In the genomic region with DNA sequence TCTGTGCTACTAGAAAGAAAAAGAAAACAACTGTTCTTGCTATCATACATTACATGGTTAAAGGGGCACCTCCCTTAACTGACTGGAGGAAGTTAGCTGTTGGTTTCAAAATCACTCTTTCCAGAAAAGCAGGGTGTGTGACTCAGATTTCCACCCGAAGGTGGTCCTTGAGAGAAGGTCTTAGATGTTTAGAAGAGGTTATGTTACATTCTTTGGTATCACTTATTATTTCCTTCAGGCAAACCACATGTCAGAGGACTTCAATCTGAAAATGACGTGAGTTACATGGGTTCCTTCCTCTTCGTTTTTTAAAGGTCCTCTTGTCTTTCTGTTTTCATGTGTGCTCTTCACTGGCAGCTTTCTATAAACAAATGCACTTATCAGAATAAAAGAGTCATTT, we compare ENCODE assay signal across 8 cellular contexts.
DNase-seq lines count a peak whose midpoint lies in the region; ATAC-seq and TF ChIP-seq lines count a peak whose summit lies in the region.

No MANE protein-coding gene starts in this region.

- DNase-seq in GM10248 (ENCODE audit: extremely low spot score) (peak; percentile 45), GM23338 (ENCODE audit: low spot score) (no peak), NOMO-1 (lab: John Stamatoyannopoulos, UW; ENCODE audit: unreplicated experiment in 2 of 2) (peak; percentile 45 to 74), iPS-NIHi7 (ENCODE audit: extremely low spot score) (no peak), D341Med (ENCODE audit: low spot score) (no peak), MM.1S (no peak)
- peak; percentile 43 to 58 for DNase-seq in activated naive CD4-positive, alpha-beta T cell treated with anti-CD3 and anti-CD28 coated beads, Interleukin-2, amount 50 U/mL, for 72 hours (ENCODE audit: low spot score in 2 of 2)
- DNase-seq in stimulated activated CD4-positive, alpha-beta T cell treated with anti-CD3 and anti-CD28 coated beads, Interleukin-1b, Interleukin-23, amount 100 ng/mL, for 48 hours, result peak; percentile 73

- H3F3A ChIP-seq in GM23338 (replicated peaks; ENCODE audit: low read depth) (no peaks in the 10 kb centered on the region), MM.1S (ENCODE audit: insufficient read depth, low read length) (no peaks in the 10 kb centered on the region)

- H3K27me3 Mint-ChIP-seq in GM23338 (ENCODE audit: insufficient read depth, low read depth, poor library complexity), result no peaks in the 10 kb centered on the region

- CTCF ChIA-PET in GM10248 (lab: Yijun Ruan, JAX), result no interaction called here

- H3K36me3 Mint-ChIP-seq in GM23338 (ENCODE audit: low read depth), result no peaks in the 10 kb centered on the region
- peaks cover 10 to 22% of the 10 kb centered on the region in 2 donors for H3K36me3 Mint-ChIP-seq in activated naive CD4-positive, alpha-beta T cell treated with anti-CD3 and anti-CD28 coated beads, Interleukin-2, amount 50 U/mL, for 72 hours

- H3K9ac ChIP-seq in MM.1S (ENCODE audit: low read length), result no peak overlapping the region

- H3K9me2 ChIP-seq in GM23338 (ENCODE audit: insufficient read depth), result no peaks in the 10 kb centered on the region; the same call in 1 of the 2 replicates
- H3K9me2 ChIP-seq in MM.1S (replicated peaks; ENCODE audit: insufficient read depth, low read length), result no peaks in the 10 kb centered on the region

- peak overlapping the region; percentile 15; the same call in 1 of the 2 replicates for H2AFZ ChIP-seq in GM23338
- H2AFZ ChIP-seq in MM.1S (ENCODE audit: low read length), result no peak overlapping the region

- H3K4me3 ChIP-seq in GM23338, result no peak overlapping the region
- no peak overlapping the region for H3K4me3 ChIP-seq in MM.1S (ENCODE audit: low read length)

- H3K36me3 ChIP-seq in GM23338 (ENCODE audit: insufficient read depth) (no peaks in the 10 kb centered on the region), MM.1S (replicated peaks; ENCODE audit: insufficient read depth, low read length) (no peaks in the 10 kb centered on the region)

- H3K27ac Mint-ChIP-seq in GM23338, result no peak overlapping the region
- H3K27ac Mint-ChIP-seq in activated naive CD4-positive, alpha-beta T cell treated with anti-CD3 and anti-CD28 coated beads, Interleukin-2, amount 50 U/mL, for 72 hours, result peak overlapping the region; percentile 90 to 91

- H3K4me1 ChIP-seq in GM23338 (ENCODE audit: insufficient read depth) (peaks cover 17% of the 10 kb centered on the region; the same call in 1 of the 2 replicates), MM.1S (ENCODE audit: low read length) (no peaks in the 10 kb centered on the region)

- POLR2A ChIA-PET in GM10248 (lab: Yijun Ruan, JAX), result no interaction called here

- no peak overlapping the region for H3K4me2 ChIP-seq in GM23338
- H3K4me2 ChIP-seq in MM.1S (ENCODE audit: low read depth, low read length), result no peak overlapping the region

- no peak for TF ChIP-seq CTCF in GM10248 (IDR thresholded peaks at IDR 0.05; ENCODE audit: control extremely low read depth, extremely low read depth, low read depth, missing control alignments)
- no peak for TF ChIP-seq CTCF in GM23338 (conservative IDR thresholded peaks at IDR 0.05; ENCODE audit: low read depth in 2 of 2)
- TF ChIP-seq CTCF in MM.1S (IDR thresholded peaks at IDR 0.05; ENCODE audit: low read length), result no peak

- H3K27ac ChIP-seq in GM23338 (ENCODE audit: low read depth) (no peak overlapping the region), MM.1S (ENCODE audit: low read length) (no peak overlapping the region)

- no peak for ATAC-seq in GM23338
- ATAC-seq in activated naive CD4-positive, alpha-beta T cell treated with anti-CD3 and anti-CD28 coated beads, Interleukin-2, amount 50 U/mL, for 72 hours, result peak; percentile 90 to 94

- H4K20me1 ChIP-seq in GM23338 (replicated peaks; ENCODE audit: insufficient read depth), result no peaks in the 10 kb centered on the region
- no peaks in the 10 kb centered on the region for H4K20me1 ChIP-seq in MM.1S (ENCODE audit: insufficient read depth, low read length)

- H3K4me3 Mint-ChIP-seq in GM23338, result no peak overlapping the region

- no peaks in the 10 kb centered on the region for H3K9me3 Mint-ChIP-seq in GM23338
- H3K9me3 Mint-ChIP-seq in activated naive CD4-positive, alpha-beta T cell treated with anti-CD3 and anti-CD28 coated beads, Interleukin-2, amount 50 U/mL, for 72 hours, result peaks cover 7 to 12% of the 10 kb centered on the region in 2 donors

- no peaks in the 10 kb centered on the region for H3K79me2 ChIP-seq in GM23338 (replicated peaks; ENCODE audit: insufficient read depth)
- no peaks in the 10 kb centered on the region for H3K79me2 ChIP-seq in MM.1S (ENCODE audit: low read length)

- H3K4me1 Mint-ChIP-seq in GM23338, result peaks cover 9% of the 10 kb centered on the region

- no peaks in the 10 kb centered on the region for H3K9me3 ChIP-seq in MM.1S (replicated peaks; ENCODE audit: insufficient read depth, low read length)

- H3K27me3 ChIP-seq in GM23338 (ENCODE audit: insufficient read depth) (no peaks in the 10 kb centered on the region), MM.1S (replicated peaks; ENCODE audit: insufficient read depth, low read length) (peaks cover 27% of the 10 kb centered on the region)

TF ChIP-seq in GM23338, 12 proteins besides CTCF, POLR2A, EP300 and RAD21 (continues in another document):
- no peak for TF ChIP-seq EZH2 (IDR thresholded peaks at IDR 0.05; ENCODE audit: low read depth, unreplicated experiment)
- TF ChIP-seq ZNF331 (CRISPR knock-in tag; IDR thresholded peaks at IDR 0.05; ENCODE audit: low read depth), result no peak
- TF ChIP-seq STAT1 (IDR thresholded peaks at IDR 0.05; ENCODE audit: unreplicated experiment), result no peak
- no peak for TF ChIP-seq CREB1 (CRISPR knock-in tag; IDR thresholded peaks at IDR 0.05; ENCODE audit: low read depth)
- no peak for TF ChIP-seq POLR2AphosphoS5 (IDR thresholded peaks at IDR 0.05; ENCODE audit: low read depth)
- TF ChIP-seq EZH2phosphoT487 (IDR thresholded peaks at IDR 0.05; ENCODE audit: unreplicated experiment), result no peak
- TF ChIP-seq ZNF114 (CRISPR knock-in tag; IDR thresholded peaks at IDR 0.05), result no peak
- TF ChIP-seq, protein P1, sequence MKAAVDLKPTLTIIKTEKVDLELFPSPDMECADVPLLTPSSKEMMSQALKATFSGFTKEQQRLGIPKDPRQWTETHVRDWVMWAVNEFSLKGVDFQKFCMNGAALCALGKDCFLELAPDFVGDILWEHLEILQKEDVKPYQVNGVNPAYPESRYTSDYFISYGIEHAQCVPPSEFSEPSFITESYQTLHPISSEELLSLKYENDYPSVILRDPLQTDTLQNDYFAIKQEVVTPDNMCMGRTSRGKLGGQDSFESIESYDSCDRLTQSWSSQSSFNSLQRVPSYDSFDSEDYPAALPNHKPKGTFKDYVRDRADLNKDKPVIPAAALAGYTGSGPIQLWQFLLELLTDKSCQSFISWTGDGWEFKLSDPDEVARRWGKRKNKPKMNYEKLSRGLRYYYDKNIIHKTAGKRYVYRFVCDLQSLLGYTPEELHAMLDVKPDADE (IDR thresholded peaks at IDR 0.05), result no peak

Comparison
In these comparisons a context has a peak if more than half of its experiments do, and no peak if none do; other contexts are left out.
1. DNase-seq: peak in GM10248 (single experiment), NOMO-1 (2 of 2), activated naive CD4-positive, alpha-beta T cell treated with anti-CD3 and anti-CD28 coated beads, Interleukin-2, amount 50 U/mL, for 72 hours (2 of 2) and stimulated activated CD4-positive, alpha-beta T cell treated with anti-CD3 and anti-CD28 coated beads, Interleukin-1b, Interleukin-23, amount 100 ng/mL, for 48 hours (single experiment); none in GM23338 (single experiment), iPS-NIHi7 (single experiment), D341Med (single experiment) and MM.1S (single experiment).